ENCODE assay signal across 12 cellular contexts in genomic region chr3:141076026-141076797, GRCh38. TPM values are rescaled to one million over a fixed set of nuclear protein-coding genes. Genes with fewer than 3 reads are reported as not detected.
A peak's percentile ranks its signal among the peaks of the same experiment; 100 is the strongest.
DNase-seq lines count a peak whose midpoint lies in the region; ATAC-seq, FAIRE-seq and TF ChIP-seq lines count a peak whose summit lies in the region.
"Had no signal": no experiment of that assay in that cellular context is flagged by ENCODE, and none has a peak within 500 bp of the region (broad histone marks: within the 10 kb centered on the region; RNA-seq: fewer than 3 reads in every experiment).

No MANE protein-coding gene starts in this region.

- H3K4me3 ChIP-seq in HEK293 (ENCODE audit: low read depth, low read length), result no peak overlapping the region
- no peak overlapping the region for H3K4me3 ChIP-seq in K562
- H3K4me3 ChIP-seq in HepG2 (replicated peaks in 1 of 3; ENCODE audit: insufficient read depth in 1 of 3, low read depth in 2 of 3, low read length in 3 of 3), result no peak overlapping the region
- H3K4me3 ChIP-seq in prostate gland, result no peak overlapping the region

- H4K20me1 ChIP-seq in K562 (replicated peaks; ENCODE audit: control insufficient read depth, insufficient read depth, low read length), result 0 out of 2 replicates have a peak, but pooled peaks cover 8% of the 10 kb centered on the region
- no peaks in the 10 kb centered on the region for H4K20me1 ChIP-seq in HepG2 (ENCODE audit: insufficient read depth, low read length)

- no peaks in the 10 kb centered on the region for H3K36me3 ChIP-seq in HEK293 (ENCODE audit: control insufficient read depth in 2 of 2, insufficient read depth in 1 of 2, low read length in 2 of 2)
- no peaks in the 10 kb centered on the region for H3K36me3 ChIP-seq in K562 (ENCODE audit: control insufficient read depth, insufficient read depth, low read length)
- H3K36me3 ChIP-seq in HepG2 (replicated peaks in 1 of 2; ENCODE audit: control insufficient read depth in 1 of 2, insufficient read depth in 2 of 2, low read length in 2 of 2), result no peaks in the 10 kb centered on the region
- H3K36me3 ChIP-seq in prostate gland, result no peaks in the 10 kb centered on the region
- H3K36me3 ChIP-seq: vagina had no signal

- H3K27me3 Mint-ChIP-seq in stimulated activated memory B cell treated with anti-CD40 and anti-IgM and Interleukin-4, amounts not matched to agents 10 μg/mL and 1 μg/mL and 100 μg/mL, for 72 hours, result peaks cover 22% of the 10 kb centered on the region

- H2AFZ ChIP-seq in K562 (ENCODE audit: low read depth, low read length) (no peak overlapping the region), HepG2 (ENCODE audit: low read length) (no peak overlapping the region)

- H3K27ac Mint-ChIP-seq in stimulated activated memory B cell treated with anti-CD40 and anti-IgM and Interleukin-4, amounts not matched to agents 10 μg/mL and 1 μg/mL and 100 μg/mL, for 72 hours, result peak overlapping the region; percentile 21

- CTCF ChIA-PET in HEK293 (lab: Yijun Ruan, JAX), result interaction anchor here (0.6 to 2.5 kb wide), 8 partner anchors 17 to 1677 kb away, joined by 3 to 9 read pairs (median 3); partner anchors contain the start of gene SPSB4
- CTCF ChIA-PET in K562 (lab: Yijun Ruan, JAX; ENCODE audit: low intra/inter-chr PET ratio), result no interaction called here
- CTCF ChIA-PET in HepG2 (lab: Yijun Ruan, JAX; ENCODE audit: low intra/inter-chr PET ratio, low total read pairs), result no interaction called here

- 6% methylated on average over 12 of the region's 12 CpGs for WGBS in K562 (ENCODE audit: insufficient coverage, low coverage, missing lambda C conversion rate)
- 35% methylated on average over 9 of the region's 12 CpGs for WGBS in HepG2 (ENCODE audit: low lambda C conversion rate)
- WGBS in prostate gland, result 68% methylated on average over 12 of the region's 12 CpGs

- H3K27me3 ChIP-seq in K562 (ENCODE audit: control insufficient read depth in 2 of 2, insufficient read depth in 2 of 2, low read length in 2 of 2) (peaks cover 35 to 70% of the 10 kb centered on the region in 2 experiments), HepG2 (ENCODE audit: control insufficient read depth in 1 of 2, insufficient read depth in 2 of 2, low read length in 2 of 2) (peaks cover 0 to 41% of the 10 kb centered on the region in 2 experiments; a peak in 4 of 5 replicates), prostate gland (replicated peaks; ENCODE audit: insufficient read depth) (no peaks in the 10 kb centered on the region)
- H3K27me3 ChIP-seq: vagina had no signal

- TF ChIP-seq EP300 in K562 (IDR thresholded peaks at IDR 0.05; ENCODE audit: low read length) (no peak), HepG2 (IDR thresholded peaks at IDR 0.05; ENCODE audit: low read depth in 2 of 2, low read length in 2 of 2) (no peak), HepG2 (CRISPR knock-in tag; IDR thresholded peaks at IDR 0.05; ENCODE audit: borderline replicate concordance) (no peak)

- ATAC-seq in K562 (peak; percentile 48), HepG2 (peak; percentile 20; the same call in 1 of the 3 replicates)
- no peak for ATAC-seq in stimulated activated memory B cell treated with anti-CD40 and anti-IgM and Interleukin-4, amounts not matched to agents 10 μg/mL and 1 μg/mL and 100 μg/mL, for 72 hours

- no peak for TF ChIP-seq POLR2A in K562 (conservative IDR thresholded peaks at IDR 0.05)
- no peak for TF ChIP-seq POLR2A in HepG2 (IDR thresholded peaks at IDR 0.05; ENCODE audit: insufficient read depth in 1 of 2, low read depth in 2 of 2, low read length in 2 of 2)
- no peak for TF ChIP-seq POLR2A in prostate gland (IDR thresholded peaks at IDR 0.05)

- in situ Hi-C loops in K562 (cut with MboI) (no loop called here), HepG2 (cut with HindIII; ENCODE audit: extremely low pct_ligation_motif_present, low pct_unique_long_range_greater_than_20kb) (no loop called here), GM13977 (cut with MboI; ENCODE audit: low pct_unique_long_range_greater_than_20kb, low sequenced_read_pairs, unreplicated experiment) (no loop called here)

- FAIRE-seq in K562 (lab: Jason Lieb, UNC) (no peak), HepG2 (lab: Jason Lieb, UNC) (no peak)
- FAIRE-seq: colon had no signal

- no peaks in the 10 kb centered on the region for H3K9me3 Mint-ChIP-seq in stimulated activated memory B cell treated with anti-CD40 and anti-IgM and Interleukin-4, amounts not matched to agents 10 μg/mL and 1 μg/mL and 100 μg/mL, for 72 hours

- no peak for TF ChIP-seq CTCF in HEK293 (tag by site-specific recombination; IDR thresholded peaks at IDR 0.05)
- TF ChIP-seq CTCF in K562 (IDR thresholded peaks at IDR 0.05 in 2 of 3, conservative IDR thresholded peaks at IDR 0.05 in 1 of 3; ENCODE audit: insufficient read depth in 2 of 3, low read depth in 1 of 3, low read length in 3 of 3), result no peak
- no peak for TF ChIP-seq CTCF in HepG2 (CRISPR knock-in tag; IDR thresholded peaks at IDR 0.05)
- no peak for TF ChIP-seq CTCF in prostate gland (IDR thresholded peaks at IDR 0.05)
- no peak for TF ChIP-seq CTCF in GM13977 (IDR thresholded peaks at IDR 0.05; ENCODE audit: extremely low read depth, insufficient read depth, missing control alignments)

- no peaks in the 10 kb centered on the region for H3K79me2 ChIP-seq in K562 (ENCODE audit: control insufficient read depth, insufficient read depth, low read length)
- H3K79me2 ChIP-seq in HepG2 (ENCODE audit: insufficient read depth, low read length), result no peaks in the 10 kb centered on the region

- peak overlapping the region; percentile 17 for H3K4me3 Mint-ChIP-seq in stimulated activated memory B cell treated with anti-CD40 and anti-IgM and Interleukin-4, amounts not matched to agents 10 μg/mL and 1 μg/mL and 100 μg/mL, for 72 hours

- no peaks in the 10 kb centered on the region for H3K36me3 Mint-ChIP-seq in stimulated activated memory B cell treated with anti-CD40 and anti-IgM and Interleukin-4, amounts not matched to agents 10 μg/mL and 1 μg/mL and 100 μg/mL, for 72 hours

- no peak for TF ChIP-seq RAD21 in K562 (CRISPR knock-in tag; conservative IDR thresholded peaks at IDR 0.05 in 1 of 2, IDR thresholded peaks at IDR 0.05 in 1 of 2)
- TF ChIP-seq RAD21 in HepG2 (CRISPR knock-in tag; IDR thresholded peaks at IDR 0.05), result no peak

- peaks cover 3% of the 10 kb centered on the region for H3K9me1 ChIP-seq in K562 (ENCODE audit: control insufficient read depth, insufficient read depth, low read length)

- 0 out of 2 replicates have a peak, but pooled peaks cover 2% of the 10 kb centered on the region for H3K4me1 ChIP-seq in HEK293 (ENCODE audit: control insufficient read depth, insufficient read depth, low read length)
- no peaks in the 10 kb centered on the region; a peak in 1 of 5 replicates for H3K4me1 ChIP-seq in K562 (replicated peaks in 1 of 2; ENCODE audit: control insufficient read depth in 2 of 2, insufficient read depth in 2 of 2, low read length in 2 of 2)
- peaks cover 1% of the 10 kb centered on the region for H3K4me1 ChIP-seq in HepG2 (ENCODE audit: insufficient read depth, low read length)
- H3K4me1 ChIP-seq in prostate gland (replicated peaks), result no peaks in the 10 kb centered on the region

- POLR2A ChIA-PET in HEK293 (lab: Yijun Ruan, JAX) (no interaction called here), K562 (lab: Yijun Ruan, JAX) (interaction anchor here (0.5 kb wide), 1 partner anchor 10 kb away, joined by 3 read pairs; no protein-coding TSS in a partner anchor), HepG2 (lab: Yijun Ruan, JAX) (no interaction called here)

- H3K9me3 ChIP-seq in HEK293 (ENCODE audit: control insufficient read depth, insufficient read depth, low read depth, low read length) (no peaks in the 10 kb centered on the region), K562 (replicated peaks; ENCODE audit: control insufficient read depth, insufficient read depth, low read depth, low read length) (no peaks in the 10 kb centered on the region), HepG2 (ENCODE audit: low read length) (no peaks in the 10 kb centered on the region), prostate gland (no peaks in the 10 kb centered on the region)
- H3K9me3 ChIP-seq: vagina had no signal

- intact Hi-C loops in K562 (cut with micrococcal nuclease), result no loop called here
- intact Hi-C loops in HepG2 (cut with micrococcal nuclease; ENCODE audit: unreplicated experiment), result no loop called here
- intact Hi-C loops in prostate gland (cut with DNase I), result no loop called here

- H3K4me1 Mint-ChIP-seq in stimulated activated memory B cell treated with anti-CD40 and anti-IgM and Interleukin-4, amounts not matched to agents 10 μg/mL and 1 μg/mL and 100 μg/mL, for 72 hours, result peaks cover 13% of the 10 kb centered on the region

- BruUV-seq in K562 (replicated peaks; lab: Mats Ljungman, UMichigan) (no TSS peak), HepG2 (replicated peaks; lab: Mats Ljungman, UMichigan) (no TSS peak)

- H3K27ac ChIP-seq in HEK293 (ENCODE audit: extremely low read depth, low read depth, low read length) (no peak overlapping the region), K562 (ENCODE audit: extremely low read depth, low read depth, low read length) (no peak overlapping the region), HepG2 (ENCODE audit: extremely low read length, insufficient read depth, low read length) (no peak overlapping the region), prostate gland (no peak overlapping the region)

- H3K9ac ChIP-seq in K562 (ENCODE audit: insufficient read depth in 1 of 2, low read depth in 2 of 2, low read length in 2 of 2) (no peak overlapping the region), HepG2 (ENCODE audit: insufficient read depth, low read depth, low read length) (no peak overlapping the region)

- no peak for DNase-seq in K562 (ENCODE audit: extremely low read depth in 1 of 4, low spot score in 3 of 4)
- DNase-seq in HepG2 (ENCODE audit: low spot score), result no peak
- DNase-seq in prostate gland (ENCODE audit: low spot score), result no peak
- no peak for DNase-seq in H4 (ENCODE audit: low spot score)
- DNase-seq in OCI-M1 (lab: John Stamatoyannopoulos, UW), result no peak
- no peak for DNase-seq in GM13977 (ENCODE audit: low spot score)
- DNase-seq: activated CD8-positive, alpha-beta memory T cell treated with anti-CD3 and anti-CD28 coated beads, Interleukin-2, amount 50 U/mL, for 4 hours; DND-41 had no signal

- no peak overlapping the region for H3K4me2 ChIP-seq in K562 (ENCODE audit: insufficient read depth, low read length)
- H3K4me2 ChIP-seq in HepG2 (ENCODE audit: low read depth, low read length), result no peak overlapping the region

RNA-seq across cellular contexts. Expression of gene SPSB4, which starts 25.1 kb away (rescaled TPM):
- total RNA-seq in K562 (2011; cell fraction: chromatin; rRNA removed; ENCODE audit: low replicate concordance), result not detected in 2 replicates
- total RNA-seq in K562 (2011; cell fraction: nucleolus; rRNA removed), result not detected in 2 replicates
- not detected in 2 replicates for total RNA-seq in K562 (2011; cell fraction: nucleoplasm; rRNA removed)
- total RNA-seq in K562 (2014; rRNA removed), result not detected in 2 replicates
- not detected in 2 replicates for total RNA-seq in K562 (2014; rRNA removed; fragmentation: Illumina TruSeq; extraction: Trizol)
- total RNA-seq in K562 (2015; rRNA removed; fragmentation: Illumina TruSeq; extraction: Trizol), result not detected in 2 replicates
- 0.07 TPM in 1 of 2 replicates, not detected in the other for total RNA-seq in K562 (2021)
- not detected in 2 replicates for polyA plus RNA-seq in K562 (2011; rRNA removed)
- not detected in 2 replicates for polyA plus RNA-seq in K562 (2011; cell fraction: cytosol; rRNA removed)
- polyA plus RNA-seq in K562 (2011; cell fraction: nucleus; rRNA removed), result not detected in 2 replicates
- polyA plus RNA-seq in K562 (2012), result not detected in 2 replicates
- not detected in 2 replicates for polyA plus RNA-seq in K562 (2014; fragmentation: Illumina TruSeq; extraction: Trizol)
- not detected for polyA plus RNA-seq in K562 (2014; fragmentation: Nextera tagmentation; extraction: Ambion mirVana)
- polyA plus RNA-seq in K562 (2014; rRNA removed), result not detected in 2 replicates
- polyA minus RNA-seq in K562 (2011; rRNA and poly(A)+ RNA removed), result not detected in 2 replicates
- not detected in 2 replicates for polyA minus RNA-seq in K562 (2011; cell fraction: cytosol; rRNA and poly(A)+ RNA removed)
- not detected in 2 replicates for polyA minus RNA-seq in K562 (2011; cell fraction: nucleus; rRNA and poly(A)+ RNA removed)
- total RNA-seq in HepG2 (2016; rRNA removed; fragmentation: Illumina TruSeq; extraction: Trizol), result not detected in 2 replicates
- not detected in 2 replicates for total RNA-seq in HepG2 (2016; cell fraction: cytosol; rRNA removed; fragmentation: Illumina TruSeq; extraction: Trizol; ENCODE audit: low read depth)
- not detected in 2 replicates for total RNA-seq in HepG2 (2016; cell fraction: insoluble cytoplasmic fraction; rRNA removed; fragmentation: Illumina TruSeq; extraction: Trizol)
- total RNA-seq in HepG2 (2016; cell fraction: membrane; rRNA removed; fragmentation: Illumina TruSeq; extraction: Trizol), result not detected in 2 replicates
- not detected in 2 replicates for total RNA-seq in HepG2 (2016; cell fraction: nucleus; rRNA removed; fragmentation: Illumina TruSeq; extraction: Trizol)
- polyA plus RNA-seq in HepG2 (2011; rRNA removed), result not detected in 2 replicates
- polyA plus RNA-seq in HepG2 (2011; cell fraction: cytosol; rRNA removed), result not detected in 2 replicates
- not detected in 2 replicates for polyA plus RNA-seq in HepG2 (2011; cell fraction: nucleus; rRNA removed)
- not detected in 2 replicates for polyA plus RNA-seq in HepG2 (2012)
- not detected in 2 replicates for polyA plus RNA-seq in HepG2 (2016; cell fraction: cytosol; fragmentation: Illumina TruSeq; extraction: Trizol; ENCODE audit: low read depth)
- polyA plus RNA-seq in HepG2 (2016; cell fraction: insoluble cytoplasmic fraction; fragmentation: Illumina TruSeq; extraction: Trizol; ENCODE audit: low read depth), result not detected in 2 replicates
- polyA plus RNA-seq in HepG2 (2016; cell fraction: membrane; fragmentation: Illumina TruSeq; extraction: Trizol; ENCODE audit: low read depth), result not detected in 2 replicates
- polyA plus RNA-seq in HepG2 (2016; cell fraction: nucleus; fragmentation: Illumina TruSeq; extraction: Trizol; ENCODE audit: insufficient read depth, low read depth), result not detected in 2 replicates
- polyA minus RNA-seq in HepG2 (2011; rRNA and poly(A)+ RNA removed; ENCODE audit: low replicate concordance), result not detected in 2 replicates
- not detected in 2 replicates for polyA minus RNA-seq in HepG2 (2011; cell fraction: cytosol; rRNA and poly(A)+ RNA removed)
- polyA minus RNA-seq in HepG2 (2011; cell fraction: nucleus; rRNA and poly(A)+ RNA removed), result not detected in 2 replicates
- total RNA-seq in prostate gland, result 1 to 10 TPM in 1 of 2 donors, not detected in 1; 1.0 TPM
- total RNA-seq in H4 (2014; rRNA removed; shearing (Covaris generic)), result 1.9 and 2.2 TPM in 2 replicates
